Comparison of ENCODE assay signal across 8 cellular contexts in the genomic region with DNA sequence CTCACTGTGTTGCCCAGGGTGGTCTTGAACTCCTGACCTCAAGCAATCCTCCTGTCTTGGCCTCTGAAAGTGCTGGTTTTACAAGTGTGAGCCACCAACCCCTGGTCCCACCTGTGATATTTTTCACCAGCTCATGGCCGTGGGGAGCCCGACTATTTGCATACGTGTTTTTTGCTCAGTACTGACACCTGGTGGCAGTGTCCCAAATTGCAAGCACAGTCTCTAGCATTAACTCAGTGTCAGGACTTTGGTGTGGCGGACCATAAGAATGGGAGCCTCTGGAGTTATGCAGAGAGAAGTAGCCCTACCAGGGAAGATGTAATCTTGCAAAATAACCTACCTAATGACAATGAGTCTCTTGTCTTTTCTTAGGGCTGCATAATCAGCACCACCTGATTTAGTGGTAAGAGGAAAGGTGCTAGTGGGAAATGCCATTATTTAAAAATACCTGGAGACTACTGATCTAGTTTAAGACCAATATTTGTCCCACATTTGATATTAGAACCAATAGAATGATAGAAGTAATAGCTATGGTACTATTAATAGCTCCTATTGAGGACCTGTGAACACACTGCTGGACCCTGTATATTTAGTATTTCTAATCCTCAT.
A peak's percentile ranks its signal among the peaks of the same experiment; 100 is the strongest.
DNase-seq lines count a peak whose midpoint lies in the region; ATAC-seq and TF ChIP-seq lines count a peak whose summit lies in the region.

No MANE protein-coding gene starts in this region.

- no peaks in the 10 kb centered on the region for H4K20me1 ChIP-seq in SU-DHL-6 (ENCODE audit: low read depth, low read length)

- H3K79me2 ChIP-seq in SU-DHL-6 (ENCODE audit: insufficient read depth, low read length), result no peaks in the 10 kb centered on the region

- no peaks in the 10 kb centered on the region for H3K9me2 ChIP-seq in SU-DHL-6 (replicated peaks; ENCODE audit: insufficient read depth, low read length)

- no peak overlapping the region for H3K9ac ChIP-seq in SU-DHL-6 (ENCODE audit: low read length)

- H3F3A ChIP-seq in SU-DHL-6 (ENCODE audit: insufficient read depth), result no peaks in the 10 kb centered on the region

- no peak overlapping the region for H3K4me3 ChIP-seq in SU-DHL-6 (ENCODE audit: insufficient read depth, low read length, poor library complexity, severe bottlenecking)

- 0 out of 2 replicates have a peak, but pooled peaks cover 4% of the 10 kb centered on the region for H3K9me3 ChIP-seq in SU-DHL-6 (ENCODE audit: insufficient read depth, low read length)

- TF ChIP-seq CTCF in SU-DHL-6 (IDR thresholded peaks at IDR 0.05; ENCODE audit: insufficient read depth, low read length, poor library complexity, severe bottlenecking), result peak; percentile 79

- DNase-seq in SIG-M5 treated with dmso at 0.1 percent for 504 hours (lab: John Stamatoyannopoulos, UW; ENCODE audit: unreplicated experiment) (peak; percentile 5), SIG-M5 (lab: John Stamatoyannopoulos, UW) (no peak), erythroblast (lab: John Stamatoyannopoulos, UW) (peak; percentile 43 to 60)
- peak in 2 of 3 experiments; percentile 0 to 53 for DNase-seq in stimulated activated CD4-positive, alpha-beta T cell treated with anti-CD3 and anti-CD28 coated beads, TNF-alpha, amount 100 ng/mL, for 24 hours (ENCODE audit: low read depth in 3 of 3)

- no peak overlapping the region for H3K4me2 ChIP-seq in SU-DHL-6 (ENCODE audit: low read depth, low read length, poor library complexity, severe bottlenecking)

- H3K27me3 ChIP-seq in SU-DHL-6 (ENCODE audit: low read length), result no peaks in the 10 kb centered on the region

- ATAC-seq in HG03565 (IDR thresholded peaks at IDR 0.05; ENCODE audit: unreplicated experiment) (no peak), HG03378 (IDR thresholded peaks at IDR 0.05; ENCODE audit: unreplicated experiment) (no peak), GM19023 (IDR thresholded peaks at IDR 0.05; ENCODE audit: unreplicated experiment) (no peak)

- no peak overlapping the region for H3K27ac ChIP-seq in SU-DHL-6 (ENCODE audit: low read depth, low read length)

- H3K36me3 ChIP-seq in SU-DHL-6 (ENCODE audit: low read length), result no peaks in the 10 kb centered on the region

- no peak overlapping the region for H2AFZ ChIP-seq in SU-DHL-6 (ENCODE audit: low read depth, low read length, severe bottlenecking)

- TF ChIP-seq POLR2A in erythroblast (IDR thresholded peaks at IDR 0.05; ENCODE audit: low read length), result no peak
